In the genomic region with DNA sequence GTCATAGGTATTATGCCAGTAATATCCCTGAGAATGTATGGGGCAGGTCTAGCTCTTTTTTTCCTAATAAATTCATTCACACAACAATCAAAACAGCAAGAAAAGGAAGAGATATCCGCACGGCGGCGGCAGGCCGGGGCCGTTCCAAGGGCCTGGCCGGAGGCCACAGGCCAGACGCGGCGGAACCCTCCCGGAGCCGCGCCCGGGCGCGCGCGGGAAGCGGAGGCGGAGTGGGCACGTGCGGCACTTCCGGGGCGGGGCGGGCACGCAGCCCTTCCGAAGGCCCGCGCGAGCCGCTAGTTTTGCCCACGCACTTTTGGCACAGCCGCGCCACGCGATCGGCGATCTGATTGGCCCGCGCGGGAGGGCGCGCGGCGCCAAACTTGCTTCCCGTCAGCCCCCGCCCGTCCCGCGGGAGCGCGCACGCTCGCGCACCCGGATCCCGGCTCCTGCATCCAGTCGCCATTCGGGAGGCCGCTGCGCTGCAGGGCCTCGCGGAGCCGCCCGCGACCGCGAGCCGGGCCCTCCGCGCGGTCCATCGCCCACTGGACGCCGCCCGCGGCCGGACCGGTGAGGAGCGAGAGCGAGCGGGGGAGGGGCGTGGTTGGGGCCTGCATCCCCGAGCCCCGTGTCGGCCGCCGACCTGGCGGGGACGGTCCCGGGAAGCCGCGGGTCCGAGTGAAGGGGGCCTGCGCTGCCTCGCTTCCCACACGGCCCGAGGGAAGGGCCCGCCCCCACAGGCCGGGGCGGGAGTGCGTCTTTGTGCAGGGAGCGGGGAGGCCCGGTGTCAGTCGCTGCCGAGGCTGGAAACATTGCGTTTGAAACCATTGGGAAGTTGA, we compare ENCODE assay signal across 1 cellular context.
TF ChIP-seq lines count a peak whose summit lies in the region.

A gene with protein sequence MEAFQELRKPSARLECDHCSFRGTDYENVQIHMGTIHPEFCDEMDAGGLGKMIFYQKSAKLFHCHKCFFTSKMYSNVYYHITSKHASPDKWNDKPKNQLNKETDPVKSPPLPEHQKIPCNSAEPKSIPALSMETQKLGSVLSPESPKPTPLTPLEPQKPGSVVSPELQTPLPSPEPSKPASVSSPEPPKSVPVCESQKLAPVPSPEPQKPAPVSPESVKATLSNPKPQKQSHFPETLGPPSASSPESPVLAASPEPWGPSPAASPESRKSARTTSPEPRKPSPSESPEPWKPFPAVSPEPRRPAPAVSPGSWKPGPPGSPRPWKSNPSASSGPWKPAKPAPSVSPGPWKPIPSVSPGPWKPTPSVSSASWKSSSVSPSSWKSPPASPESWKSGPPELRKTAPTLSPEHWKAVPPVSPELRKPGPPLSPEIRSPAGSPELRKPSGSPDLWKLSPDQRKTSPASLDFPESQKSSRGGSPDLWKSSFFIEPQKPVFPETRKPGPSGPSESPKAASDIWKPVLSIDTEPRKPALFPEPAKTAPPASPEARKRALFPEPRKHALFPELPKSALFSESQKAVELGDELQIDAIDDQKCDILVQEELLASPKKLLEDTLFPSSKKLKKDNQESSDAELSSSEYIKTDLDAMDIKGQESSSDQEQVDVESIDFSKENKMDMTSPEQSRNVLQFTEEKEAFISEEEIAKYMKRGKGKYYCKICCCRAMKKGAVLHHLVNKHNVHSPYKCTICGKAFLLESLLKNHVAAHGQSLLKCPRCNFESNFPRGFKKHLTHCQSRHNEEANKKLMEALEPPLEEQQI (plus strand): TSS at position 430 of the 839 bp plus-strand sequence. CDS start 9,340 bp downstream, outside the sequence.

TF ChIP-seq in H1, 55 proteins besides CTCF, POLR2A, EP300 and RAD21 (continues in another document):
- TF ChIP-seq SAP30 (IDR thresholded peaks at IDR 0.05; ENCODE audit: insufficient read depth, insufficient replicate concordance, low read length) (no peak), CREB1 (IDR thresholded peaks at IDR 0.05) (no peak), SP2 (IDR thresholded peaks at IDR 0.05; ENCODE audit: low read length) (no peak), KDM4A (IDR thresholded peaks at IDR 0.05; ENCODE audit: low read depth, low read length, severe bottlenecking) (peak; percentile 65), SP4 (IDR thresholded peaks at IDR 0.05; ENCODE audit: low read length) (no peak), BACH1 (IDR thresholded peaks at IDR 0.05; ENCODE audit: low read length) (peak; percentile 85), RBBP5 (IDR thresholded peaks at IDR 0.05; ENCODE audit: borderline replicate concordance, low read depth, low read length) (peak; percentile 90), JUND (IDR thresholded peaks at IDR 0.05; ENCODE audit: low read length) (no peak), CBX5 (IDR thresholded peaks at IDR 0.05; ENCODE audit: low read depth, low read length) (no peak), SIRT6 (IDR thresholded peaks at IDR 0.05; ENCODE audit: low read length) (no peak), KDM5A (IDR thresholded peaks at IDR 0.05; ENCODE audit: low read length) (no peak), CEBPB (IDR thresholded peaks at IDR 0.05; ENCODE audit: low read depth, low read length) (no peak), POU5F1 (IDR thresholded peaks at IDR 0.05; ENCODE audit: low read depth, low read length) (no peak), CHD1 (IDR thresholded peaks at IDR 0.05; ENCODE audit: low read depth, low read length) (no peak; the same call in 1 of the 2 replicates), PHF8 (conservative IDR thresholded peaks at IDR 0.05; ENCODE audit: low read depth, low read length) (peak; percentile 97), ZNF274 (IDR thresholded peaks at IDR 0.05; ENCODE audit: borderline replicate concordance, extremely low read depth, low read length) (no peak), HDAC2 (IDR thresholded peaks at IDR 0.05; ENCODE audit: borderline replicate concordance in 1 of 2, low read depth in 2 of 2, low read length in 2 of 2) (peak; percentile 89 to 91; a peak in 2 of 4 replicates), SIN3A (conservative IDR thresholded peaks at IDR 0.05 in 1 of 2, IDR thresholded peaks at IDR 0.05 in 1 of 2; ENCODE audit: low read depth in 1 of 2, low read length in 2 of 2) (peak; percentile 20 to 43; a peak in 2 of 4 replicates), TEAD4 (IDR thresholded peaks at IDR 0.05; ENCODE audit: low read depth, low read length) (no peak), GTF2F1 (IDR thresholded peaks at IDR 0.05; ENCODE audit: borderline replicate concordance, low read depth, low read length) (peak; percentile 55; the same call in 1 of the 2 replicates), GABPA (IDR thresholded peaks at IDR 0.05; ENCODE audit: borderline replicate concordance, insufficient read depth, low read length) (peak; percentile 84; the same call in 1 of the 2 replicates), TBP (IDR thresholded peaks at IDR 0.05; ENCODE audit: low read depth, low read length) (peak; percentile 29), CTBP2 (IDR thresholded peaks at IDR 0.05; ENCODE audit: borderline replicate concordance, insufficient read depth, insufficient read length, low read length) (peak; percentile 56), HDAC6 (IDR thresholded peaks at IDR 0.05; ENCODE audit: low read depth, low read length) (no peak), SUZ12 (IDR thresholded peaks at IDR 0.05; ENCODE audit: low read length) (no peak; the same call in 1 of the 2 replicates), TAF7 (optimal IDR thresholded peaks at IDR 0.05; ENCODE audit: borderline replicate concordance, low read depth, low read length) (peak; percentile 93), NRF1 (IDR thresholded peaks at IDR 0.05; ENCODE audit: low read depth, low read length) (no peak), MAFK (IDR thresholded peaks at IDR 0.05; ENCODE audit: low read depth, low read length) (no peak), FOSL1 (IDR thresholded peaks at IDR 0.05; ENCODE audit: insufficient read depth, low read depth, low read length) (peak; percentile 24; the same call in 1 of the 2 replicates), TAF1 (IDR thresholded peaks at IDR 0.05; ENCODE audit: low read depth, low read length) (peak; percentile 92), RFX5 (IDR thresholded peaks at IDR 0.05; ENCODE audit: borderline replicate concordance, low read depth, low read length) (no peak), SP1 (IDR thresholded peaks at IDR 0.05; ENCODE audit: low read depth, low read length) (peak; percentile 41; the same call in 1 of the 2 replicates), KDM1A (IDR thresholded peaks at IDR 0.05; ENCODE audit: borderline replicate concordance, low read length) (peak; percentile 24; the same call in 1 of the 2 replicates), CHD2 (IDR thresholded peaks at IDR 0.05; ENCODE audit: low read length) (no peak), POLR2AphosphoS5 (IDR thresholded peaks at IDR 0.05; ENCODE audit: low read depth, low read length) (peak; percentile 60), CBX8 (IDR thresholded peaks at IDR 0.05; ENCODE audit: borderline replicate concordance, low read depth, low read length) (no peak), TCF12 (IDR thresholded peaks at IDR 0.05; ENCODE audit: low read depth, low read length) (no peak), ASH2L (IDR thresholded peaks at IDR 0.05; ENCODE audit: low read length) (peak; percentile 91), NANOG (IDR thresholded peaks at IDR 0.05; ENCODE audit: insufficient read depth, low read depth, low read length, poor library complexity, severe bottlenecking) (no peak), BCL11A (IDR thresholded peaks at IDR 0.05; ENCODE audit: low read depth in 2 of 2, low read length in 2 of 2) (no peak), RNF2 (IDR thresholded peaks at IDR 0.05; ENCODE audit: borderline replicate concordance, low read depth, low read length, missing control alignments, poor library complexity, severe bottlenecking) (no peak), JUN (IDR thresholded peaks at IDR 0.05; ENCODE audit: low read depth, low read length) (no peak), EZH2 (IDR thresholded peaks at IDR 0.05; ENCODE audit: low read depth, low read length, severe bottlenecking) (no peak), SRF (IDR thresholded peaks at IDR 0.05; ENCODE audit: low read depth, low read length) (no peak), EGR1 (IDR thresholded peaks at IDR 0.05; ENCODE audit: borderline replicate concordance, low read depth, low read length) (peak; percentile 80; the same call in 1 of the 2 replicates), SIX5 (IDR thresholded peaks at IDR 0.05; ENCODE audit: low read depth, low read length) (no peak), YY1 (IDR thresholded peaks at IDR 0.05; ENCODE audit: low read depth, low read length) (peak; percentile 55; the same call in 1 of the 2 replicates), BRCA1 (IDR thresholded peaks at IDR 0.05; ENCODE audit: low read depth, low read length) (no peak)
- TF ChIP-seq, protein P1, sequence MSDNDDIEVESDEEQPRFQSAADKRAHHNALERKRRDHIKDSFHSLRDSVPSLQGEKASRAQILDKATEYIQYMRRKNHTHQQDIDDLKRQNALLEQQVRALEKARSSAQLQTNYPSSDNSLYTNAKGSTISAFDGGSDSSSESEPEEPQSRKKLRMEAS (IDR thresholded peaks at IDR 0.05): peak; percentile 72
- TF ChIP-seq, protein P2, sequence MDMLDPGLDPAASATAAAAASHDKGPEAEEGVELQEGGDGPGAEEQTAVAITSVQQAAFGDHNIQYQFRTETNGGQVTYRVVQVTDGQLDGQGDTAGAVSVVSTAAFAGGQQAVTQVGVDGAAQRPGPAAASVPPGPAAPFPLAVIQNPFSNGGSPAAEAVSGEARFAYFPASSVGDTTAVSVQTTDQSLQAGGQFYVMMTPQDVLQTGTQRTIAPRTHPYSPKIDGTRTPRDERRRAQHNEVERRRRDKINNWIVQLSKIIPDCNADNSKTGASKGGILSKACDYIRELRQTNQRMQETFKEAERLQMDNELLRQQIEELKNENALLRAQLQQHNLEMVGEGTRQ (IDR thresholded peaks at IDR 0.05; ENCODE audit: low read length): no peak
- TF ChIP-seq, protein P3, sequence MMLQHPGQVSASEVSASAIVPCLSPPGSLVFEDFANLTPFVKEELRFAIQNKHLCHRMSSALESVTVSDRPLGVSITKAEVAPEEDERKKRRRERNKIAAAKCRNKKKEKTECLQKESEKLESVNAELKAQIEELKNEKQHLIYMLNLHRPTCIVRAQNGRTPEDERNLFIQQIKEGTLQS (IDR thresholded peaks at IDR 0.05; ENCODE audit: insufficient read depth, low read depth, low read length): no peak
- TF ChIP-seq, protein P4, sequence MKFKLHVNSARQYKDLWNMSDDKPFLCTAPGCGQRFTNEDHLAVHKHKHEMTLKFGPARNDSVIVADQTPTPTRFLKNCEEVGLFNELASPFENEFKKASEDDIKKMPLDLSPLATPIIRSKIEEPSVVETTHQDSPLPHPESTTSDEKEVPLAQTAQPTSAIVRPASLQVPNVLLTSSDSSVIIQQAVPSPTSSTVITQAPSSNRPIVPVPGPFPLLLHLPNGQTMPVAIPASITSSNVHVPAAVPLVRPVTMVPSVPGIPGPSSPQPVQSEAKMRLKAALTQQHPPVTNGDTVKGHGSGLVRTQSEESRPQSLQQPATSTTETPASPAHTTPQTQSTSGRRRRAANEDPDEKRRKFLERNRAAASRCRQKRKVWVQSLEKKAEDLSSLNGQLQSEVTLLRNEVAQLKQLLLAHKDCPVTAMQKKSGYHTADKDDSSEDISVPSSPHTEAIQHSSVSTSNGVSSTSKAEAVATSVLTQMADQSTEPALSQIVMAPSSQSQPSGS (IDR thresholded peaks at IDR 0.05; ENCODE audit: low read length): no peak
- TF ChIP-seq, protein P5, sequence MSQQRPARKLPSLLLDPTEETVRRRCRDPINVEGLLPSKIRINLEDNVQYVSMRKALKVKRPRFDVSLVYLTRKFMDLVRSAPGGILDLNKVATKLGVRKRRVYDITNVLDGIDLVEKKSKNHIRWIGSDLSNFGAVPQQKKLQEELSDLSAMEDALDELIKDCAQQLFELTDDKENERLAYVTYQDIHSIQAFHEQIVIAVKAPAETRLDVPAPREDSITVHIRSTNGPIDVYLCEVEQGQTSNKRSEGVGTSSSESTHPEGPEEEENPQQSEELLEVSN (IDR thresholded peaks at IDR 0.05): peak; percentile 83
